Comparison of ENCODE assay signal across 8 cellular contexts in the genomic region with DNA sequence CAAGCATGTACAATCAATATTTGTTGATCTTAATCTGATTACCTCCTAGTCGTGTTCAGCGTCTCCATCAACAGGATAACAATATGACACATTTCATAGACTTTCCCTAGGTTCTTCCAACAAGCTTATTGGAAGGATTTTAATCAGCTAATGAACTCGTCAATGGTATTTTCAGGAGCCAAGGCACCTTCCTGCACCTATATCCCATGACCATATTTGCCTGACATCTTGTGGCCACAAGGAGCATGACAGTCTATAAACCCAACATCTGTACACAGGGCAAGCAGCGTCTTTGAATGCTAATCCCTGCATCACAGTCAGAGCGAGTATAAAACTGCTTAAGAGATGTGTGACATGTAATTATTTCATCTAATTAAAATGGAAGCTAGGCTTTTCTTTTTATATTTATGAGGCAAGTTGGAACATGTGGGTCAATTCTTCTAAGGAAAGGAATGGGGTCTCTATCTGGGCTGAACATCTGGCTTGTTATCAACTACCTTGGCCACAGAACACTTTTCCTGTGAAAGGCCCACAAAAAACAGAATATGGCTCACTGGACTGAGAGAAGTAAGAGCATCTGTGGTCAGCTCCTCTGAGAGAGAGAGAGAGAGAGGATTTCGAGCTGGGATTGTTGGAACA.
A peak's percentile ranks its signal among the peaks of the same experiment; 100 is the strongest.
DNase-seq lines count a peak whose midpoint lies in the region; ATAC-seq and TF ChIP-seq lines count a peak whose summit lies in the region.

No MANE protein-coding gene starts in this region.

- no peak overlapping the region for H3K27ac Mint-ChIP-seq in osteocyte (ENCODE audit: unreplicated experiment)

- H3K27me3 Mint-ChIP-seq in osteocyte (ENCODE audit: unreplicated experiment), result no peaks in the 10 kb centered on the region

- H3K36me3 Mint-ChIP-seq in osteocyte (ENCODE audit: unreplicated experiment), result no peaks in the 10 kb centered on the region

- H3K27ac ChIP-seq in effector memory CD4-positive, alpha-beta T cell (ENCODE audit: insufficient read depth, low read length, poor library complexity, severe bottlenecking), result no peak overlapping the region

- H3K4me3 ChIP-seq in fibroblast of mammary gland (ENCODE audit: control insufficient read depth, low read depth, low read length), result no peak overlapping the region
- no peak overlapping the region for H3K4me3 ChIP-seq in effector memory CD4-positive, alpha-beta T cell (ENCODE audit: insufficient read depth, low read depth, low read length, poor library complexity, severe bottlenecking)

- no peak overlapping the region for H3K4me3 Mint-ChIP-seq in osteocyte (ENCODE audit: unreplicated experiment)

- ATAC-seq in GM18519 (IDR thresholded peaks at IDR 0.05; ENCODE audit: low FRiP score, unreplicated experiment) (peak; percentile 98), HG02852 (IDR thresholded peaks at IDR 0.05; ENCODE audit: unreplicated experiment) (peak; percentile 98)

- no peaks in the 10 kb centered on the region for H3K4me1 ChIP-seq in effector memory CD4-positive, alpha-beta T cell (ENCODE audit: control insufficient read depth, insufficient read depth, low read length, poor library complexity, severe bottlenecking)

- no peaks in the 10 kb centered on the region for H3K9me3 ChIP-seq in effector memory CD4-positive, alpha-beta T cell (ENCODE audit: control insufficient read depth, low read length)

- H3K27me3 ChIP-seq in effector memory CD4-positive, alpha-beta T cell (replicated peaks; ENCODE audit: control insufficient read depth, insufficient read depth, low read length, poor library complexity, severe bottlenecking), result no peaks in the 10 kb centered on the region

- H3K9me3 Mint-ChIP-seq in osteocyte (ENCODE audit: unreplicated experiment), result no peaks in the 10 kb centered on the region

- TF ChIP-seq CTCF in fibroblast of mammary gland (conservative IDR thresholded peaks at IDR 0.05; ENCODE audit: control insufficient read depth, insufficient read depth, low read depth, low read length), result peak; percentile 81
- peak; percentile 67 for TF ChIP-seq CTCF in osteocyte (IDR thresholded peaks at IDR 0.05)

- H3K4me1 Mint-ChIP-seq in osteocyte (ENCODE audit: unreplicated experiment), result no peaks in the 10 kb centered on the region

- H3K36me3 ChIP-seq in effector memory CD4-positive, alpha-beta T cell (ENCODE audit: control insufficient read depth, insufficient read depth, low read length), result no peaks in the 10 kb centered on the region

- DNase-seq in CMK (ENCODE audit: low read depth) (peak; percentile 24), NCI-H1048 (lab: John Stamatoyannopoulos, UW) (peak; percentile 24), SKM-1 treated with dmso at 0.1 percent for 144 hours (lab: John Stamatoyannopoulos, UW; ENCODE audit: unreplicated experiment) (peak; percentile 55), fibroblast of mammary gland (ENCODE audit: low read depth) (peak; percentile 50), osteocyte (ENCODE audit: extremely low spot score, unreplicated experiment) (no peak)
- no peak for DNase-seq in effector memory CD4-positive, alpha-beta T cell

Comparison
In these comparisons a context has a peak if more than half of its experiments do, and no peak if none do; other contexts are left out.
1. DNase-seq: peak in CMK (single experiment), NCI-H1048 (single experiment), SKM-1 treated with dmso at 0.1 percent for 144 hours (single experiment) and fibroblast of mammary gland (single experiment); none in osteocyte (single experiment) and effector memory CD4-positive, alpha-beta T cell (0 of 3).